Comparison of ENCODE assay signal across 3 cellular contexts in genomic region chr15:33722673-33723015, GRCh38.
TF ChIP-seq lines count a peak whose summit lies in the region.

No MANE protein-coding gene starts in this region.

TF ChIP-seq in SK-N-SH, 30 proteins besides CTCF, POLR2A, EP300 and RAD21 (continued from another document):
- TF ChIP-seq TAF1 (IDR thresholded peaks at IDR 0.05; ENCODE audit: borderline replicate concordance, low read depth, low read length) (no peak), TEAD4 (IDR thresholded peaks at IDR 0.05; ENCODE audit: borderline replicate concordance, insufficient read depth) (no peak), MAX (IDR thresholded peaks at IDR 0.05; ENCODE audit: low read depth) (no peak), MXI1 (IDR thresholded peaks at IDR 0.05; ENCODE audit: low read depth, low read length) (no peak), YY1 (IDR thresholded peaks at IDR 0.05; ENCODE audit: low read depth) (no peak), SMC3 (IDR thresholded peaks at IDR 0.05; ENCODE audit: low read depth, low read length) (no peak), FOXM1 (IDR thresholded peaks at IDR 0.05; ENCODE audit: low read depth) (no peak), ELF1 (IDR thresholded peaks at IDR 0.05) (no peak), SIN3A (IDR thresholded peaks at IDR 0.05; ENCODE audit: borderline replicate concordance, low read depth, low read length) (no peak), USF1 (IDR thresholded peaks at IDR 0.05; ENCODE audit: borderline replicate concordance, low read depth) (no peak), NRF1 (IDR thresholded peaks at IDR 0.05; ENCODE audit: low read depth, low read length) (no peak)

TF ChIP-seq in SK-N-SH treated with all-trans-retinoic acid at 6 μM for 48 hours, 23 proteins besides CTCF, POLR2A, EP300 and RAD21 (continued from another document):
- no peak for TF ChIP-seq PPARA (CRISPR knock-in tag; IDR thresholded peaks at IDR 0.05; ENCODE audit: borderline replicate concordance)
- TF ChIP-seq ZFP30 (CRISPR knock-in tag; IDR thresholded peaks at IDR 0.05), result no peak
- TF ChIP-seq TCF4 (CRISPR knock-in tag; IDR thresholded peaks at IDR 0.05; ENCODE audit: borderline replicate concordance), result no peak
- TF ChIP-seq OSR1 (CRISPR knock-in tag; IDR thresholded peaks at IDR 0.05), result no peak
- TF ChIP-seq ISL1 (CRISPR knock-in tag; IDR thresholded peaks at IDR 0.05), result no peak

TF ChIP-seq in endothelial cell of umbilical vein, 7 proteins besides CTCF, POLR2A, EP300 and RAD21 (continued from another document):
- TF ChIP-seq POLR2AphosphoS5 (IDR thresholded peaks at IDR 0.05; ENCODE audit: insufficient read depth, low read depth, low read length) (no peak), MAX (IDR thresholded peaks at IDR 0.05; ENCODE audit: insufficient read depth, insufficient read length) (no peak), FOS (IDR thresholded peaks at IDR 0.05; ENCODE audit: borderline replicate concordance, insufficient read depth, low read length) (no peak), JUN (IDR thresholded peaks at IDR 0.05; ENCODE audit: borderline replicate concordance, insufficient read depth, insufficient read length, low read depth) (no peak), GATA2 (IDR thresholded peaks at IDR 0.05; ENCODE audit: insufficient read depth, insufficient read length, low read depth, low read length) (no peak)
